Comparison of ENCODE assay signal across 35 cellular contexts in genomic region chr6:2044192-2044591, GRCh38.
"Had no signal": no experiment of that assay in that cellular context is flagged by ENCODE, and none has a peak within 500 bp of the region (broad histone marks: within the 10 kb centered on the region; RNA-seq: fewer than 3 reads in every experiment).

No MANE protein-coding gene starts in this region.

- H3K4me3 ChIP-seq: MG63 had no signal

- H3K36me3 ChIP-seq: MG63 had no signal

- DNase-seq: MG63, MM.1S, MV-4-11, NCI-H1048, NCI-H1092, NCI-H1092 treated with DMSO at 0.1 percent for 48 hours, NCI-H1105, NCI-H1105 treated with DMSO at 0.1 percent for 48 hours, NCI-H1417, NCI-H1417 treated with DMSO at 0.1 percent for 48 hours, NCI-H1436, NCI-H1436 treated with DMSO at 0.1 percent for 48 hours, NCI-H146, NCI-H1694, NCI-H1694 treated with DMSO at 0.1 percent for 48 hours, NCI-H187, NCI-H187 treated with DMSO at 0.1 percent for 48 hours, NCI-H1930, NCI-H2029, NCI-H2029 treated with DMSO at 0.1 percent for 48 hours, NCI-H2081, NCI-H2081 treated with DMSO at 0.1 percent for 48 hours, NCI-H2107, NCI-H2171, NCI-H2171 treated with DMSO at 0.1 percent for 48 hours, NCI-H2227 treated with DMSO at 0.1 percent for 48 hours, NCI-H226, NCI-H345, NCI-H446, NCI-H446 treated with DMSO at 0.1 percent for 48 hours, NCI-H510A, NCI-H510A treated with DMSO at 0.1 percent for 48 hours, NCI-H524, NCI-H524 treated with DMSO at 0.1 percent for 48 hours, NCI-H526 had no signal

- H3K9me3 ChIP-seq: MG63 had no signal

- H3K27me3 ChIP-seq: MG63 had no signal
